In genomic region chr7:45028920-45029344, GRCh38 we compare ENCODE assay signal across 11 cellular contexts. TPM values are rescaled to one million over a fixed set of nuclear protein-coding genes. Genes with fewer than 3 reads are reported as not detected.
DNase-seq lines count a peak whose midpoint lies in the region; ATAC-seq and TF ChIP-seq lines count a peak whose summit lies in the region.
"Had no signal": no experiment of that assay in that cellular context is flagged by ENCODE, and none has a peak within 500 bp of the region (broad histone marks: within the 10 kb centered on the region; RNA-seq: fewer than 3 reads in every experiment).

No MANE protein-coding gene starts in this region.

- CTCF ChIA-PET in activated CD8-positive, alpha-beta T cell treated with anti-CD3 and anti-CD28 coated beads for 36 hours (lab: Charles Lee), result interaction anchor here (0.7 to 1.7 kb wide), 6 partner anchors 12 to 55 kb away, joined by 3 to 10 read pairs (median 4); no protein-coding TSS in a partner anchor

- DNase-seq in GM12865 (ENCODE audit: low read depth) (no peak), glomerular visceral epithelial cell (ENCODE audit: extremely low spot score) (no peak), SIG-M5 (lab: John Stamatoyannopoulos, UW) (no peak), SIG-M5 treated with dmso at 0.1 percent for 504 hours (lab: John Stamatoyannopoulos, UW; ENCODE audit: unreplicated experiment) (no peak)
- DNase-seq in activated CD8-positive, alpha-beta T cell treated with anti-CD3 and anti-CD28 coated beads for 36 hours, result no peak
- DNase-seq: NCI-H1436, NCI-H774 had no signal

- H3K9ac ChIP-seq in BLaER1 treated with 17β-estradiol and CSF1 and Interleukin-3, amounts not matched to agents 10 nM and 100 nM, result peak overlapping the region; percentile 76 to 90 (median 84)

- peak overlapping the region; percentile 57 to 75 (median 68) for H3K4me3 ChIP-seq in BLaER1 treated with 17β-estradiol and CSF1 and Interleukin-3, amounts not matched to agents 10 nM and 100 nM
- H3K4me3 ChIP-seq in GM12865 (ENCODE audit: low read depth, low read length) (peak overlapping the region; percentile 77), muscle layer of duodenum (ENCODE audit: low read depth in 1 of 2, low read length in 2 of 2) (peak overlapping the region; percentile 50 to 63)
- H3K4me3 ChIP-seq: SJSA1 had no signal

- no peaks in the 10 kb centered on the region for H3K27me3 Mint-ChIP-seq in activated CD8-positive, alpha-beta T cell treated with anti-CD3 and anti-CD28 coated beads for 36 hours

- H3K4me1 ChIP-seq in BLaER1 treated with 17β-estradiol and CSF1 and Interleukin-3, amounts not matched to agents 10 nM and 100 nM, result peaks cover 70 to 93% (median 78%) of the 10 kb centered on the region in 10 experiments
- H3K4me1 ChIP-seq in muscle layer of duodenum (ENCODE audit: control insufficient read depth in 1 of 2, insufficient read depth in 2 of 2, low read length in 2 of 2), result peaks cover 5% of the 10 kb centered on the region in 2 donors

- POLR2A ChIA-PET in activated CD8-positive, alpha-beta T cell treated with anti-CD3 and anti-CD28 coated beads for 36 hours (lab: Charles Lee), result interaction anchor here (0.6 to 5.9 kb wide), 11 partner anchors 9 to 940 kb away, joined by 3 to 46 read pairs (median 4); partner anchors contain the start of gene TBRG4

- H4K20me1 ChIP-seq in BLaER1 treated with 17β-estradiol and CSF1 and Interleukin-3, amounts not matched to agents 10 nM and 100 nM, result peaks cover 4 to 65% (median 44%) of the 10 kb centered on the region in 11 experiments; a peak in 19 of 22 replicates

- H3K27ac Mint-ChIP-seq in activated CD8-positive, alpha-beta T cell treated with anti-CD3 and anti-CD28 coated beads for 36 hours, result peak overlapping the region; percentile 91

- no peak for ATAC-seq in activated CD8-positive, alpha-beta T cell treated with anti-CD3 and anti-CD28 coated beads for 36 hours
- ATAC-seq in GM21390 (IDR thresholded peaks at IDR 0.05; ENCODE audit: unreplicated experiment), result no peak

- peaks cover 78% of the 10 kb centered on the region for H3K4me1 Mint-ChIP-seq in activated CD8-positive, alpha-beta T cell treated with anti-CD3 and anti-CD28 coated beads for 36 hours (ENCODE audit: low read depth)

- H3K4me2 ChIP-seq in BLaER1 treated with 17β-estradiol and CSF1 and Interleukin-3, amounts not matched to agents 10 nM and 100 nM, result peak overlapping the region; percentile 94 to 100 (median 99)

- peaks cover 17 to 49% (median 29%) of the 10 kb centered on the region in 11 experiments; a peak in 19 of 22 replicates for H3K36me3 ChIP-seq in BLaER1 treated with 17β-estradiol and CSF1 and Interleukin-3, amounts not matched to agents 10 nM and 100 nM
- H3K36me3 ChIP-seq in muscle layer of duodenum (ENCODE audit: control insufficient read depth in 1 of 2, insufficient read depth in 2 of 2, low read length in 2 of 2), result peaks cover 8 to 16% of the 10 kb centered on the region in 2 donors

- TF ChIP-seq CTCF in GM12865 (IDR thresholded peaks at IDR 0.05; ENCODE audit: insufficient read depth, low read depth, low read length, missing control alignments), result no peak
- no peak for TF ChIP-seq CTCF in activated CD8-positive, alpha-beta T cell treated with anti-CD3 and anti-CD28 coated beads for 36 hours (IDR thresholded peaks at IDR 0.05)

- H3K4me3 Mint-ChIP-seq in activated CD8-positive, alpha-beta T cell treated with anti-CD3 and anti-CD28 coated beads for 36 hours, result peak overlapping the region; percentile 75

- intact Hi-C loops in activated CD8-positive, alpha-beta T cell treated with anti-CD3 and anti-CD28 coated beads for 36 hours (cut with micrococcal nuclease), result no loop called here

- peaks cover 3% of the 10 kb centered on the region for H3K9me3 Mint-ChIP-seq in activated CD8-positive, alpha-beta T cell treated with anti-CD3 and anti-CD28 coated beads for 36 hours

- H3K27ac ChIP-seq in BLaER1 treated with 17β-estradiol and CSF1 and Interleukin-3, amounts not matched to agents 10 nM and 100 nM, result peak overlapping the region; percentile 83 to 98 (median 92); a peak in 20 of 22 replicates
- H3K27ac ChIP-seq in muscle layer of duodenum (ENCODE audit: low read length), result no peak overlapping the region
- H3K27ac ChIP-seq: SJSA1 had no signal

- peaks cover 65% of the 10 kb centered on the region for H3K36me3 Mint-ChIP-seq in activated CD8-positive, alpha-beta T cell treated with anti-CD3 and anti-CD28 coated beads for 36 hours (ENCODE audit: low read depth)

- H3K27me3 ChIP-seq in BLaER1 treated with 17β-estradiol and CSF1 and Interleukin-3, amounts not matched to agents 10 nM and 100 nM, result no peaks in the 10 kb centered on the region
- no peaks in the 10 kb centered on the region for H3K27me3 ChIP-seq in muscle layer of duodenum (ENCODE audit: low read depth, low read length)
- H3K27me3 ChIP-seq: SJSA1 had no signal

- H3K9me3 ChIP-seq in BLaER1 treated with 17β-estradiol and CSF1 and Interleukin-3, amounts not matched to agents 10 nM and 100 nM (replicated peaks in 1 of 11), result peaks cover 0 to 10% (median 6%) of the 10 kb centered on the region in 11 experiments; a peak in 16 of 22 replicates
- H3K9me3 ChIP-seq in muscle layer of duodenum (ENCODE audit: control insufficient read depth in 1 of 2, low read length in 2 of 2), result no peaks in the 10 kb centered on the region
- H3K9me3 ChIP-seq: SJSA1 had no signal

RNA-seq across cellular contexts. Expression of gene CCM2, which starts 28.9 kb away (rescaled TPM):
- 10 to 100 TPM; 72.3 to 77.5 TPM for total RNA-seq in activated CD8-positive, alpha-beta T cell treated with anti-CD3 and anti-CD28 coated beads for 36 hours

RNA-seq across cellular contexts. Expression of gene MYO1G, which starts 50.1 kb away (rescaled TPM):
- total RNA-seq in activated CD8-positive, alpha-beta T cell treated with anti-CD3 and anti-CD28 coated beads for 36 hours, result 100 to 1,000 TPM; 399 to 403 TPM

RNA-seq across cellular contexts. Expression of gene NACAD, which starts 59.8 kb away (rescaled TPM):
- under 1 TPM; 0.31 to 0.50 TPM for total RNA-seq in activated CD8-positive, alpha-beta T cell treated with anti-CD3 and anti-CD28 coated beads for 36 hours
